In the genomic region with DNA sequence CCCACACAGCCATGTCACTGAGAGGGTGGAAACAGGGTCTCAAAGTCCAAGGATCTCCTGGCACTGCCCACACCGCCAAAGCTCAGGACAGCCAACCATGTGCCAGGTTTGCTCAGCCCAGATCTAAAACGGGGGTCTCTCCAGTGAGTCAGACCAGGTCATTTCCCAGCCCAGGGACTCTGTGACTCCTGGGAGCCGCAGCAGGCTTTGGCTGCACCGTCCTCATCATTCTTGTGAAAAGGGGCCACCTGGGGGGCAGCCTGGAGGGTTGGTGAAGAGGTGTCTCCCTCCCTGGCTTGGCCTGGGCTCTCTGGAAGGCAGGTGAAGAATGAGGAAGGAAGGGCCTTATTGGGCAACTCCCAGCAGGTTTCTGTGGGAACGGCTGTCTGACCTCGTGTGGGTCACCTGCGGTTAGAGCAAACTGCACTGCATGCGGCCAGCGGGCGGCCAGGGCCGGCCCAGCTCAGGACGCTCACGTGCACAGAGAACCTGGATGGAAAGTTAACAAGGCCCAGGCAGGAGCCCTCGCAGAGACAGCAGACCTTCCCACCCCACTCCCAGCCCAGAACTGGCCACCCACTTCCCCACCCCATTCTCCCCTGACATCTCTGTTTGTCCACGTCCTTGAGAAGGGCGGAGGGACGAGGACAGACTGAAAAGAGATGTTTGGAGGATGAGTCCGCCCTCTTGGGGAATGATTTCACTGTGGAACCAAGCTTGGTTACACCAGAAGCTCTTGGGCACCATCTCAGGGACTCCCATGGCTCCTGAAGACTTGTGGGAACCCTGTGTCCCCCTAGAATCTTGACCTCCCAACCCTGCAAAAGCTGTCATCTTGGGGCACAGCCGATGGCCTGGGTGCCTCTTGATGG, we compare ENCODE assay signal across 11 cellular contexts. TPM values are rescaled to one million over a fixed set of nuclear protein-coding genes. Genes with fewer than 3 reads are reported as not detected.
A peak's percentile ranks its signal among the peaks of the same experiment; 100 is the strongest.
DNase-seq lines count a peak whose midpoint lies in the region; ATAC-seq and TF ChIP-seq lines count a peak whose summit lies in the region.
"Had no signal": no experiment of that assay in that cellular context is flagged by ENCODE, and none has a peak within 500 bp of the region (broad histone marks: within the 10 kb centered on the region; RNA-seq: fewer than 3 reads in every experiment).

No MANE protein-coding gene starts in this region.

- peak overlapping the region; percentile 87 to 100 (median 99) for H3K27ac Mint-ChIP-seq in CD14-positive monocyte
- H3K27ac Mint-ChIP-seq: mesothelial cell of epicardium had no signal

- peak overlapping the region; percentile 43 for H4K91ac ChIP-seq in mesenchymal stem cell (ENCODE audit: low read length)

- no peaks in the 10 kb centered on the region for H3K36me3 ChIP-seq in colonic mucosa
- H3K36me3 ChIP-seq in mesenchymal stem cell (ENCODE audit: control insufficient read depth in 1 of 2, insufficient read depth in 2 of 2, low read depth in 1 of 2, low read length in 2 of 2), result no peaks in the 10 kb centered on the region
- H3K36me3 ChIP-seq: cardiac muscle cell had no signal

- peaks cover 1 to 27% (median 3%) of the 10 kb centered on the region in 3 donors for H3K27me3 Mint-ChIP-seq in CD14-positive monocyte (ENCODE audit: low read depth in 3 of 3)

- H3K4me1 ChIP-seq in colonic mucosa (peaks cover 19% of the 10 kb centered on the region), mesenchymal stem cell (ENCODE audit: control insufficient read depth, insufficient read depth, low read depth, low read length) (peaks cover 26% of the 10 kb centered on the region)

- H2BK120ac ChIP-seq in mesenchymal stem cell (ENCODE audit: low read depth, low read length), result peak overlapping the region; percentile 68

- no peak overlapping the region for H3K23ac ChIP-seq in mesenchymal stem cell (ENCODE audit: low read length in 2 of 2)

- H2AFZ ChIP-seq in mesenchymal stem cell (ENCODE audit: low read depth, low read length), result no peak overlapping the region

- H3K9me3 ChIP-seq in colonic mucosa (no peaks in the 10 kb centered on the region), mesenchymal stem cell (ENCODE audit: control insufficient read depth, low read length) (no peaks in the 10 kb centered on the region)

- H3K36me3 Mint-ChIP-seq in CD14-positive monocyte, result peaks cover 5 to 11% of the 10 kb centered on the region in 2 donors
- H3K36me3 Mint-ChIP-seq: mesothelial cell of epicardium had no signal

- ATAC-seq in GM18505 (IDR thresholded peaks at IDR 0.05; ENCODE audit: unreplicated experiment) (no peak), HG02759 (IDR thresholded peaks at IDR 0.05; ENCODE audit: unreplicated experiment) (no peak)

- no peak overlapping the region for H3K4ac ChIP-seq in mesenchymal stem cell (ENCODE audit: low read depth in 1 of 2, low read length in 2 of 2)

- no peaks in the 10 kb centered on the region for H3K79me1 ChIP-seq in mesenchymal stem cell (replicated peaks; ENCODE audit: low read length, poor library complexity, severe bottlenecking)

- no peak overlapping the region for H2BK5ac ChIP-seq in mesenchymal stem cell (ENCODE audit: low read depth, low read length, poor library complexity, severe bottlenecking)

- H3K27ac ChIP-seq in colonic mucosa (peak overlapping the region; percentile 62), mesenchymal stem cell (ENCODE audit: low read length, poor library complexity, severe bottlenecking) (peak overlapping the region; percentile 1)
- H3K27ac ChIP-seq: cardiac muscle cell had no signal

- H4K8ac ChIP-seq in mesenchymal stem cell (ENCODE audit: low read length), result peak overlapping the region; percentile 28

- H2BK15ac ChIP-seq in mesenchymal stem cell (ENCODE audit: low read depth, poor library complexity, severe bottlenecking), result peak overlapping the region; percentile 52

- peak overlapping the region; percentile 88 for H2AK5ac ChIP-seq in mesenchymal stem cell (ENCODE audit: low read length, severe bottlenecking)

- peak overlapping the region; percentile 63 to 70 for H3K4me3 Mint-ChIP-seq in CD14-positive monocyte
- H3K4me3 Mint-ChIP-seq: mesothelial cell of epicardium had no signal

- H3K9me3 Mint-ChIP-seq in CD14-positive monocyte, result no peaks in the 10 kb centered on the region
- H3K9me3 Mint-ChIP-seq: mesothelial cell of epicardium had no signal

- no peak overlapping the region for H3K4me2 ChIP-seq in mesenchymal stem cell (ENCODE audit: low read length, poor library complexity, severe bottlenecking)

- peaks cover 78% of the 10 kb centered on the region for H3K4me1 Mint-ChIP-seq in CD14-positive monocyte

- peak overlapping the region in 1 of 2 experiments; percentile 26 for H2BK12ac ChIP-seq in mesenchymal stem cell (ENCODE audit: low read length in 2 of 2)

- H3K14ac ChIP-seq in mesenchymal stem cell (ENCODE audit: low read length in 2 of 2), result no peak overlapping the region

- 83% methylated on average over 18 of the region's 19 CpGs for whole genome bisulfite sequencing in mesenchymal stem cell

- H3K4me3 ChIP-seq in colonic mucosa, result no peak overlapping the region
- no peak overlapping the region for H3K4me3 ChIP-seq in mesenchymal stem cell (ENCODE audit: insufficient read depth in 1 of 2, low read depth in 1 of 2, low read length in 2 of 2)
- H3K4me3 ChIP-seq in foreskin fibroblast (ENCODE audit: low read depth in 1 of 2, low read length in 2 of 2), result no peak overlapping the region
- H3K4me3 ChIP-seq: cardiac muscle cell had no signal

- TF ChIP-seq POLR2A in GM18505 (IDR thresholded peaks at IDR 0.05; ENCODE audit: borderline replicate concordance, extremely low read depth, insufficient read depth, insufficient read length), result no peak

- H3K18ac ChIP-seq in mesenchymal stem cell (ENCODE audit: low read depth in 1 of 2, low read length in 2 of 2), result peak overlapping the region in 1 of 2 experiments; percentile 19

- H3K9ac ChIP-seq in colonic mucosa (ENCODE audit: low read depth in 2 of 2, low read length in 2 of 2) (peak overlapping the region in 1 of 2 donors; percentile 76), mesenchymal stem cell (ENCODE audit: low read length) (no peak overlapping the region)

- peak; percentile 87 for DNase-seq in CD14-positive monocyte (ENCODE audit: low spot score)
- DNase-seq in NCI-H146 treated with DMSO at 0.1 percent for 48 hours (lab: John Stamatoyannopoulos, UW; ENCODE audit: unreplicated experiment), result peak; percentile 82
- peak; percentile 85 for DNase-seq in colonic mucosa
- DNase-seq in mesenchymal stem cell, result no peak
- no peak for DNase-seq in hippocampal formation (lab: John Stamatoyannopoulos, UW)
- DNase-seq in foreskin fibroblast, result no peak
- DNase-seq: T1000 had no signal

- H3K27me3 ChIP-seq in colonic mucosa (no peaks in the 10 kb centered on the region), mesenchymal stem cell (ENCODE audit: control insufficient read depth in 1 of 2, insufficient read depth in 1 of 2, low read length in 2 of 2) (peaks cover 0 to 6% of the 10 kb centered on the region in 2 experiments)
- H3K27me3 ChIP-seq: cardiac muscle cell had no signal

- TF ChIP-seq CTCF in CD14-positive monocyte (IDR thresholded peaks at IDR 0.05) (no peak), colonic mucosa (IDR thresholded peaks at IDR 0.05) (no peak), foreskin fibroblast (IDR thresholded peaks at IDR 0.05; ENCODE audit: low read depth, low read length) (no peak)

- intact Hi-C loops in CD14-positive monocyte (cut with micrococcal nuclease) (loop anchor here (2.0 to 5.0 kb wide), 4 partner anchors 14 to 40 kb away; no protein-coding TSS in a partner anchor), colonic mucosa (cut with DNase I) (no loop called here)

RNA-seq across cellular contexts. Expression of gene LITAF, which starts 25.6 kb away (rescaled TPM):
- polyA plus RNA-seq in CD14-positive monocyte, result 100 to 1,000 TPM in 1 of 2 donors, 10 to 100 TPM in 1; 69.0 to 118 TPM
- total RNA-seq in colonic mucosa, result 100 to 1,000 TPM; 144 to 211 TPM
- polyA plus RNA-seq in mesenchymal stem cell (2013, experiment 1 of 2), result 137 TPM
- polyA plus RNA-seq in mesenchymal stem cell (2013, experiment 2 of 2), result 138 TPM

RNA-seq across cellular contexts. Expression of gene SNN, which starts 55.9 kb away (rescaled TPM):
- 100 to 1,000 TPM in 1 of 2 donors, 10 to 100 TPM in 1; 91.7 to 111 TPM for polyA plus RNA-seq in CD14-positive monocyte
- 1 to 10 TPM; 2.4 to 5.6 TPM for total RNA-seq in colonic mucosa
- 10.0 TPM for polyA plus RNA-seq in mesenchymal stem cell (2013, experiment 1 of 2)
- 10.1 TPM for polyA plus RNA-seq in mesenchymal stem cell (2013, experiment 2 of 2)

Comparison
In these comparisons a context has a peak if more than half of its experiments do, and no peak if none do; other contexts are left out.
1. DNase-seq: peak in CD14-positive monocyte (single experiment), NCI-H146 treated with DMSO at 0.1 percent for 48 hours (single experiment) and colonic mucosa (single experiment); none in mesenchymal stem cell (single experiment), hippocampal formation (0 of 2) and foreskin fibroblast (0 of 2).